ENCODE assay signal across 8 cellular contexts in genomic region chr6:1667805-1668175, GRCh38. TPM values are rescaled to one million over a fixed set of nuclear protein-coding genes. Genes with fewer than 3 reads are reported as not detected.
"Had no signal": no experiment of that assay in that cellular context is flagged by ENCODE, and none has a peak within 500 bp of the region (broad histone marks: within the 10 kb centered on the region; RNA-seq: fewer than 3 reads in every experiment).

No MANE protein-coding gene starts in this region.

- H2AFZ ChIP-seq: GM23338 had no signal

- H3K27ac Mint-ChIP-seq: GM23338, H9 had no signal

- H3K4me2 ChIP-seq: GM23338 had no signal

- H3K4me3 ChIP-seq: GM23338, K562 had no signal

- H3K9me3 Mint-ChIP-seq: GM23338, H9, HFFc6 had no signal

- DNase-seq: H9, KG1 had no signal

- H3K27ac ChIP-seq: HL-60 had no signal

- ATAC-seq: GM23338, HepG2, K562 had no signal

- H3K4me3 Mint-ChIP-seq: GM23338, H9 had no signal

RNA-seq across cellular contexts. Expression of gene FOXC1, which starts 58.1 kb away (rescaled TPM):
- total RNA-seq: H9, K562 had no signal
- polyA plus RNA-seq: H1, K562 had no signal
